ENCODE assay signal across 8 cellular contexts in genomic region chrX:55867254-55867653, GRCh38.
DNase-seq lines count a peak whose midpoint lies in the region; ATAC-seq and TF ChIP-seq lines count a peak whose summit lies in the region.

No MANE protein-coding gene starts in this region.

- in situ Hi-C loops in transverse colon (cut with MboI; ENCODE audit: low pct_ligation_motif_present in 1 of 4, low pct_unique_long_range_greater_than_20kb in 1 of 4, low sequenced_read_pairs in 3 of 4): no loop called here

- DNase-seq in HT-29 (ENCODE audit: low spot score) (peak; percentile 3), fibroblast of gingiva (ENCODE audit: low read depth) (peak; percentile 1), hippocampal formation (lab: John Stamatoyannopoulos, UW) (no peak), transverse colon (no peak), GOT3 (lab: John Stamatoyannopoulos, UW) (no peak), posterior vena cava (ENCODE audit: low spot score) (no peak)

- peaks cover 0 to 3% (median 0%) of the 10 kb centered on the region in 4 donors for H3K4me1 ChIP-seq in transverse colon

- no peak for TF ChIP-seq POLR2A in transverse colon (IDR thresholded peaks at IDR 0.05)

- intact Hi-C loops in transverse colon (cut with DNase I; ENCODE audit: low total_unique reads) (no loop called here), posterior vena cava (cut with DNase I) (no loop called here)

- peak overlapping the region in 1 of 4 donors; percentile 26 for H3K27ac ChIP-seq in transverse colon

- ATAC-seq in GM18867 (IDR thresholded peaks at IDR 0.05; ENCODE audit: unreplicated experiment) (peak; percentile 81), GM21825 (IDR thresholded peaks at IDR 0.05; ENCODE audit: unreplicated experiment) (peak; percentile 88)

- no peaks in the 10 kb centered on the region for H3K9me3 ChIP-seq in transverse colon

- WGBS in transverse colon (ENCODE audit: low coverage in 1 of 2), 2 donors: 58% methylated on average over 1 of the region's 1 CpG; no CpG with 5 or more reads in 1 of the 2 donors

- H3K27me3 ChIP-seq in transverse colon: no peaks in the 10 kb centered on the region

- no peak overlapping the region for H3K4me3 ChIP-seq in transverse colon

- TF ChIP-seq EP300 in transverse colon (IDR thresholded peaks at IDR 0.05; ENCODE audit: low read depth): no peak

- H3K36me3 ChIP-seq in transverse colon: no peaks in the 10 kb centered on the region

- TF ChIP-seq CTCF in transverse colon (IDR thresholded peaks at IDR 0.05): no peak

Comparison
In these comparisons a context has a peak if more than half of its experiments do, and no peak if none do; other contexts are left out.
1. DNase-seq: peak in HT-29 (single experiment) and fibroblast of gingiva (single experiment); none in hippocampal formation (0 of 2), transverse colon (single experiment), GOT3 (single experiment) and posterior vena cava (single experiment).